In the genomic region with DNA sequence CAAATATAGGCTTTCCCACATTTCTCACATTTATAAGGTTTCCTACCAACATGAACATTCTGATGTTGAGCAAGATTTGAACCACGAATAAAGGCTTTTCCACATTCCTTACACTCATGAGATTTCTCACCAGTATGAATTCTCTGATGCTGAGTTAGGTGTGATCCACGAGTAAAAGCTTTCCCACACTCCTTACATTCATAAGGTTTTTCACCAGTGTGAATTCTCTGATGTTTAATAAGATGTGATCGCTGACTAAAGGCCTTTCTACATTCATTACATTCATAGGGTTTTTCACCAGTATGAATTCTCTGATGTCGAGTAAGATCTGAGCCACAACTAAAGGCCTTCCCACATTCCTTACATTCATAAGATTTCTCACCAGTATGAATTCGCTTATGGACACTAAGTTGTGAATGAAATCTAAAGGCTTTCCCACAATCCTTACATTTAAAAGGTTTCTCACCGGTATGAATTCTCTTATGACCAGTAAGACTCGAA, we compare ENCODE assay signal across 4 cellular contexts.
A peak's percentile ranks its signal among the peaks of the same experiment; 100 is the strongest.
TF ChIP-seq lines count a peak whose summit lies in the region.

No MANE protein-coding gene starts in this region.

TF ChIP-seq in A549, 52 proteins besides CTCF, POLR2A, EP300 and RAD21:
- TF ChIP-seq HOXB13 (CRISPR knock-in tag; IDR thresholded peaks at IDR 0.05; ENCODE audit: low read depth) (no peak), HEYL (CRISPR knock-in tag; IDR thresholded peaks at IDR 0.05) (no peak), GATA3 (IDR thresholded peaks at IDR 0.05; ENCODE audit: borderline replicate concordance) (peak; percentile 57; the same call in 1 of the 2 replicates)
- TF ChIP-seq, protein P1, sequence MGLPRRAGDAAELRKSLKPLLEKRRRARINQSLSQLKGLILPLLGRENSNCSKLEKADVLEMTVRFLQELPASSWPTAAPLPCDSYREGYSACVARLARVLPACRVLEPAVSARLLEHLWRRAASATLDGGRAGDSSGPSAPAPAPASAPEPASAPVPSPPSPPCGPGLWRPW (IDR thresholded peaks at IDR 0.05): 0 out of 2 replicates have a peak, but pooled peaks have one; percentile 31
TF ChIP-seq in A549: peak in this region for 2.

TF ChIP-seq in HCT116, 20 proteins besides CTCF, POLR2A, EP300 and RAD21:
- TF ChIP-seq SP1 (IDR thresholded peaks at IDR 0.05; ENCODE audit: low read depth) (no peak), ZNF274 (IDR thresholded peaks at IDR 0.05; ENCODE audit: low read depth, low read length) (peak; percentile 86)

TF ChIP-seq in K562, 482 proteins besides CTCF, POLR2A, EP300 and RAD21:
- TF ChIP-seq, protein P2, sequence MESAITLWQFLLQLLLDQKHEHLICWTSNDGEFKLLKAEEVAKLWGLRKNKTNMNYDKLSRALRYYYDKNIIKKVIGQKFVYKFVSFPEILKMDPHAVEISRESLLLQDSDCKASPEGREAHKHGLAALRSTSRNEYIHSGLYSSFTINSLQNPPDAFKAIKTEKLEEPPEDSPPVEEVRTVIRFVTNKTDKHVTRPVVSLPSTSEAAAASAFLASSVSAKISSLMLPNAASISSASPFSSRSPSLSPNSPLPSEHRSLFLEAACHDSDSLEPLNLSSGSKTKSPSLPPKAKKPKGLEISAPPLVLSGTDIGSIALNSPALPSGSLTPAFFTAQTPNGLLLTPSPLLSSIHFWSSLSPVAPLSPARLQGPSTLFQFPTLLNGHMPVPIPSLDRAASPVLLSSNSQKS (CRISPR knock-in tag; IDR thresholded peaks at IDR 0.05): no peak
- TF ChIP-seq TRIM28 (IDR thresholded peaks at IDR 0.05) (0 out of 2 replicates have a peak, but pooled peaks have one; percentile 41), ZNF75A (CRISPR knock-in tag; IDR thresholded peaks at IDR 0.05) (peak; percentile 80), ZNF274 (IDR thresholded peaks at IDR 0.05; ENCODE audit: borderline replicate concordance, low read depth, low read length) (peak; percentile 96)

TF ChIP-seq in liver, 16 proteins besides CTCF, POLR2A, EP300 and RAD21:
- TF ChIP-seq EGR1 (IDR thresholded peaks at IDR 0.05; ENCODE audit: low read depth in 2 of 2): no peak
- TF ChIP-seq, protein P3, sequence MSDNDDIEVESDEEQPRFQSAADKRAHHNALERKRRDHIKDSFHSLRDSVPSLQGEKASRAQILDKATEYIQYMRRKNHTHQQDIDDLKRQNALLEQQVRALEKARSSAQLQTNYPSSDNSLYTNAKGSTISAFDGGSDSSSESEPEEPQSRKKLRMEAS (IDR thresholded peaks at IDR 0.05): no peak
- no peak for TF ChIP-seq NR2F2 (IDR thresholded peaks at IDR 0.05)
- no peak for TF ChIP-seq JUND (IDR thresholded peaks at IDR 0.05)
- TF ChIP-seq FOXA2 (IDR thresholded peaks at IDR 0.05): no peak
- no peak for TF ChIP-seq RXRA (IDR thresholded peaks at IDR 0.05)
- no peak for TF ChIP-seq TAF1 (conservative IDR thresholded peaks at IDR 0.05)
- no peak for TF ChIP-seq FOXA1 (IDR thresholded peaks at IDR 0.05)
- TF ChIP-seq HNF4G (IDR thresholded peaks at IDR 0.05): no peak
- no peak for TF ChIP-seq HNF4A (conservative IDR thresholded peaks at IDR 0.05)
- TF ChIP-seq SP1 (IDR thresholded peaks at IDR 0.05): no peak
TF ChIP-seq in liver: peak in this region for 0.
